ENCODE assay signal across 8 cellular contexts in genomic region chr14:76203086-76204001, GRCh38. TPM values are rescaled to one million over a fixed set of nuclear protein-coding genes. Genes with fewer than 3 reads are reported as not detected.
A peak's percentile ranks its signal among the peaks of the same experiment; 100 is the strongest.
DNase-seq lines count a peak whose midpoint lies in the region; ATAC-seq and TF ChIP-seq lines count a peak whose summit lies in the region.

No MANE protein-coding gene starts in this region.

- TF ChIP-seq POLR2A in GM18505 (IDR thresholded peaks at IDR 0.05; ENCODE audit: borderline replicate concordance, extremely low read depth, insufficient read depth, insufficient read length) (no peak), transverse colon (IDR thresholded peaks at IDR 0.05) (no peak)

- H3K36me3 Mint-ChIP-seq in WTC11 (peaks cover 50% of the 10 kb centered on the region), memory B cell (peaks cover 37% of the 10 kb centered on the region)

- H3K27ac Mint-ChIP-seq in WTC11: peak overlapping the region; percentile 12; the same call in 1 of the 2 replicates
- no peak overlapping the region for H3K27ac Mint-ChIP-seq in memory B cell

- ATAC-seq in GM18505 (IDR thresholded peaks at IDR 0.05; ENCODE audit: unreplicated experiment) (peak; percentile 85), HG02571 (IDR thresholded peaks at IDR 0.05; ENCODE audit: unreplicated experiment) (peak; percentile 69), WTC11 (no peak; the same call in 1 of the 2 replicates), memory B cell (ENCODE audit: low read depth) (peak; percentile 27)

- POLR2A ChIA-PET in WTC11 (lab: Charles Lee): no interaction called here

- no peak overlapping the region for H3K27ac ChIP-seq in transverse colon

- H3K4me3 Mint-ChIP-seq in WTC11 (no peak overlapping the region), memory B cell (no peak overlapping the region)

- H3K9me3 ChIP-seq in transverse colon: no peaks in the 10 kb centered on the region

- peaks cover 0 to 4% (median 0%) of the 10 kb centered on the region in 4 donors for H3K4me1 ChIP-seq in transverse colon

- in situ Hi-C loops in transverse colon (cut with MboI; ENCODE audit: low pct_ligation_motif_present in 1 of 4, low pct_unique_long_range_greater_than_20kb in 1 of 4, low sequenced_read_pairs in 3 of 4): no loop called here

- H3K9me3 Mint-ChIP-seq in WTC11: peaks cover 7% of the 10 kb centered on the region
- no peaks in the 10 kb centered on the region for H3K9me3 Mint-ChIP-seq in memory B cell

- no peak for DNase-seq in WTC11 (ENCODE audit: low spot score)
- DNase-seq in memory B cell (ENCODE audit: low spot score in 2 of 2): no peak
- DNase-seq in NCI-H1417 treated with DMSO at 0.1 percent for 48 hours (lab: John Stamatoyannopoulos, UW): no peak
- no peak for DNase-seq in effector CD4-positive, alpha-beta T cell
- DNase-seq in activated T-cell treated with anti-CD3 and anti-CD28 coated beads, Interleukin-2, amount 50 U/mL, for 48 hours: no peak
- no peak for DNase-seq in transverse colon

- TF ChIP-seq EP300 in transverse colon (IDR thresholded peaks at IDR 0.05; ENCODE audit: low read depth): no peak

- no peak for TF ChIP-seq CTCF in WTC11 (IDR thresholded peaks at IDR 0.05)
- no peak for TF ChIP-seq CTCF in transverse colon (IDR thresholded peaks at IDR 0.05)

- H3K4me3 ChIP-seq in transverse colon: no peak overlapping the region

- CTCF ChIA-PET in WTC11 (lab: Charles Lee): no interaction called here

- H3K27me3 Mint-ChIP-seq in WTC11 (ENCODE audit: low read depth): no peaks in the 10 kb centered on the region
- no peaks in the 10 kb centered on the region for H3K27me3 Mint-ChIP-seq in memory B cell

- no peaks in the 10 kb centered on the region for H3K27me3 ChIP-seq in transverse colon

- intact Hi-C loops in transverse colon (cut with DNase I; ENCODE audit: low total_unique reads): no loop called here

- peaks cover 0 to 19% (median 9%) of the 10 kb centered on the region in 4 donors for H3K36me3 ChIP-seq in transverse colon

- H3K4me1 Mint-ChIP-seq in WTC11 (peaks cover 12% of the 10 kb centered on the region), memory B cell (peaks cover under 1% of the 10 kb centered on the region)

- 77 to 85% methylated on average over 4 to 11 of the region's 11 CpGs for WGBS in transverse colon (ENCODE audit: low coverage in 1 of 2), 2 donors

TF ChIP-seq in WTC11, 78 proteins besides CTCF, POLR2A, EP300 and RAD21:
- TF ChIP-seq CBFB (CRISPR knock-in tag; IDR thresholded peaks at IDR 0.05; ENCODE audit: low read depth) (no peak), GRHL2 (CRISPR knock-in tag; IDR thresholded peaks at IDR 0.05; ENCODE audit: insufficient replicate concordance, severe bottlenecking) (no peak), JUN (CRISPR knock-in tag; IDR thresholded peaks at IDR 0.05) (no peak), NFATC4 (CRISPR knock-in tag; IDR thresholded peaks at IDR 0.05) (no peak), ZNF532 (CRISPR knock-in tag; IDR thresholded peaks at IDR 0.05; ENCODE audit: borderline replicate concordance) (no peak), PRDM15 (CRISPR knock-in tag; IDR thresholded peaks at IDR 0.05) (no peak)

RNA-seq across cellular contexts. Expression of gene GPATCH2L, which starts 51.6 kb away (rescaled TPM):
- 67.2 to 70.6 TPM (median 67.8 TPM) in 3 replicates for total RNA-seq in WTC11 (2021)
- total RNA-seq in transverse colon: 100 to 1,000 TPM in 1 of 4 donors, 10 to 100 TPM in 3; 42.3 to 180 (median 60.9) TPM
